9 cellular contexts compared by ENCODE assay signal in the genomic region with DNA sequence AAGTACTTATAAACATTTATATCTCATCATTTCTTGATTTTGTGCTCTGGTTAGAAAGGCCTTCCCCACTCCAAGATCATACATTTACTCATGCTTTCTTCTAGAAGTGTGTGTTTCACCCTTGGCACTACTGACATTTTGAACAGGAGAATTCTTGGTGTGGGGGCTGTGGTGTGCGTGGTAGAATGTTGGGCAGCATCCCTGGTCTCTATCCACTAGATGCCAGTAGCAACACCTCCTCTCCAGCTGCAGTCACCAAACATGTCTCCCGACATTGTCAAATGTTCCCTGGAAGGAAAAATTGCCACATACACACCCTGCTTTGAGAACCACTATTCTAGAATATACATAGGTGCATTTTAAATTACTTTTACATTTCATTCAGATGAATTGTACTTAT. TPM values are rescaled to one million over a fixed set of nuclear protein-coding genes. Genes with fewer than 3 reads are reported as not detected.
DNase-seq lines count a peak whose midpoint lies in the region; ATAC-seq and TF ChIP-seq lines count a peak whose summit lies in the region.
"Had no signal": no experiment of that assay in that cellular context is flagged by ENCODE, and none has a peak within 500 bp of the region (broad histone marks: within the 10 kb centered on the region; RNA-seq: fewer than 3 reads in every experiment).

No MANE protein-coding gene starts in this region.

- H3F3A ChIP-seq in PC-3 (ENCODE audit: low read length, unreplicated experiment) = no peaks in the 10 kb centered on the region

- H3K9me3 Mint-ChIP-seq in progenitor cell of endocrine pancreas (ENCODE audit: low read depth) = peaks cover 3% of the 10 kb centered on the region
- no peaks in the 10 kb centered on the region for H3K9me3 Mint-ChIP-seq in activated T-cell treated with anti-CD3 and anti-CD28 coated beads, Interleukin-2, amount 50 U/mL, for 24 hours
- H3K9me3 Mint-ChIP-seq: CD4-positive, CD25-positive, alpha-beta regulatory T cell had no signal

- H3K9me2 ChIP-seq in PC-3 (replicated peaks; ENCODE audit: low read length) = no peaks in the 10 kb centered on the region

- H3K79me2 ChIP-seq in PC-3 (ENCODE audit: low read length) = no peaks in the 10 kb centered on the region

- H3K27me3 ChIP-seq in PC-3 (ENCODE audit: low read length) = no peaks in the 10 kb centered on the region

- H3K9me3 ChIP-seq in PC-3 (ENCODE audit: low read length) = no peaks in the 10 kb centered on the region

- TF ChIP-seq CTCF in PC-3 (conservative IDR thresholded peaks at IDR 0.05; ENCODE audit: low read depth, low read length) = peak; percentile 67
- no peak for TF ChIP-seq CTCF in fibroblast of the aortic adventitia (IDR thresholded peaks at IDR 0.05; ENCODE audit: insufficient read depth, low read length)
- peak; percentile 13 for TF ChIP-seq CTCF in progenitor cell of endocrine pancreas (IDR thresholded peaks at IDR 0.05; ENCODE audit: unreplicated experiment)

- no peak overlapping the region for H3K9ac ChIP-seq in PC-3 (ENCODE audit: low read length)

- no peaks in the 10 kb centered on the region for H4K20me1 ChIP-seq in PC-3 (ENCODE audit: low read length)

- DNase-seq in NCI-H2081 (lab: John Stamatoyannopoulos, UW) (peak; percentile 14 to 30), NCI-H2081 treated with DMSO at 0.1 percent for 48 hours (lab: John Stamatoyannopoulos, UW) (no peak), PC-3 (peak; percentile 62), fibroblast of the aortic adventitia (ENCODE audit: low read depth) (peak; percentile 14), progenitor cell of endocrine pancreas (ENCODE audit: low spot score, unreplicated experiment) (no peak)
- DNase-seq in activated T-cell treated with anti-CD3 and anti-CD28 coated beads, Interleukin-2, amount 50 U/mL, for 24 hours = no peak
- DNase-seq: CD4-positive, CD25-positive, alpha-beta regulatory T cell had no signal

- POLR2A ChIA-PET in PC-3 (lab: Charles Lee; ENCODE audit: unreplicated experiment) = no interaction called here

- no peaks in the 10 kb centered on the region for H3K27me3 Mint-ChIP-seq in progenitor cell of endocrine pancreas
- H3K27me3 Mint-ChIP-seq in activated T-cell treated with anti-CD3 and anti-CD28 coated beads, Interleukin-2, amount 50 U/mL, for 24 hours = no peaks in the 10 kb centered on the region

- peaks cover 34% of the 10 kb centered on the region for H3K4me1 Mint-ChIP-seq in progenitor cell of endocrine pancreas (ENCODE audit: low read depth)
- peaks cover 9% of the 10 kb centered on the region for H3K4me1 Mint-ChIP-seq in activated T-cell treated with anti-CD3 and anti-CD28 coated beads, Interleukin-2, amount 50 U/mL, for 24 hours (ENCODE audit: low read depth)

- intact Hi-C loops in PC-3 (cut with micrococcal nuclease) = loop anchor here (1.0 kb wide), 1 partner anchor 225 kb away; no protein-coding TSS in a partner anchor

- H3K36me3 Mint-ChIP-seq in progenitor cell of endocrine pancreas (ENCODE audit: insufficient read depth) = no peaks in the 10 kb centered on the region
- H3K36me3 Mint-ChIP-seq in activated T-cell treated with anti-CD3 and anti-CD28 coated beads, Interleukin-2, amount 50 U/mL, for 24 hours (ENCODE audit: low read depth) = no peaks in the 10 kb centered on the region
- H3K36me3 Mint-ChIP-seq: CD4-positive, CD25-positive, alpha-beta regulatory T cell had no signal

- H3K27ac ChIP-seq in PC-3 (ENCODE audit: low read length) = no peak overlapping the region

- no TSS peak for BruUV-seq in PC-3 (replicated peaks; lab: Mats Ljungman, UMichigan)

- no peak overlapping the region for H3K4me2 ChIP-seq in PC-3 (ENCODE audit: low read length)

- peak; percentile 99 for ATAC-seq in PC-3
- ATAC-seq in HG03469 (IDR thresholded peaks at IDR 0.05; ENCODE audit: unreplicated experiment) = no peak
- ATAC-seq in GM18858 (IDR thresholded peaks at IDR 0.05; ENCODE audit: unreplicated experiment) = no peak

- H3K36me3 ChIP-seq in PC-3 (ENCODE audit: low read depth, low read length) = no peaks in the 10 kb centered on the region

- peak overlapping the region; percentile 20; the same call in 1 of the 2 replicates for H2AFZ ChIP-seq in PC-3 (ENCODE audit: low read length)

- no peak overlapping the region for H3K4me3 Mint-ChIP-seq in progenitor cell of endocrine pancreas (ENCODE audit: low read depth)
- H3K4me3 Mint-ChIP-seq in activated T-cell treated with anti-CD3 and anti-CD28 coated beads, Interleukin-2, amount 50 U/mL, for 24 hours = no peak overlapping the region
- H3K4me3 Mint-ChIP-seq: CD4-positive, CD25-positive, alpha-beta regulatory T cell had no signal

- CTCF ChIA-PET in PC-3 (lab: Charles Lee) = interaction anchor here (0.5 to 0.6 kb wide), 2 partner anchors 159 to 218 kb away, joined by 3 to 9 read pairs; no protein-coding TSS in a partner anchor

- peaks cover 4% of the 10 kb centered on the region for H3K4me1 ChIP-seq in PC-3 (ENCODE audit: insufficient read depth, low read length)

- H3K27ac Mint-ChIP-seq in progenitor cell of endocrine pancreas = no peak overlapping the region
- H3K27ac Mint-ChIP-seq in activated T-cell treated with anti-CD3 and anti-CD28 coated beads, Interleukin-2, amount 50 U/mL, for 24 hours = no peak overlapping the region
- H3K27ac Mint-ChIP-seq: CD4-positive, CD25-positive, alpha-beta regulatory T cell had no signal

- H3K4me3 ChIP-seq in PC-3 (ENCODE audit: low read length) = no peak overlapping the region
- H3K4me3 ChIP-seq in fibroblast of the aortic adventitia (ENCODE audit: low read depth, low read length) = no peak overlapping the region

RNA-seq across cellular contexts. Expression of a gene that starts 8.7 kb away (rescaled TPM):
- total RNA-seq in PC-3 (2014; rRNA removed) = 101 and 114 TPM in 2 replicates
- 68.4 and 106 TPM in 2 replicates for total RNA-seq in fibroblast of the aortic adventitia (ENCODE audit: low replicate concordance)
- 111 and 112 TPM in 2 replicates for total RNA-seq in progenitor cell of endocrine pancreas

Comparison
In these comparisons a context has a peak if more than half of its experiments do, and no peak if none do; other contexts are left out.
1. DNase-seq: peak in NCI-H2081 (2 of 2), PC-3 (single experiment) and fibroblast of the aortic adventitia (single experiment); none in NCI-H2081 treated with DMSO at 0.1 percent for 48 hours (single experiment), progenitor cell of endocrine pancreas (single experiment) and activated T-cell treated with anti-CD3 and anti-CD28 coated beads, Interleukin-2, amount 50 U/mL, for 24 hours (single experiment).